In the genomic region with DNA sequence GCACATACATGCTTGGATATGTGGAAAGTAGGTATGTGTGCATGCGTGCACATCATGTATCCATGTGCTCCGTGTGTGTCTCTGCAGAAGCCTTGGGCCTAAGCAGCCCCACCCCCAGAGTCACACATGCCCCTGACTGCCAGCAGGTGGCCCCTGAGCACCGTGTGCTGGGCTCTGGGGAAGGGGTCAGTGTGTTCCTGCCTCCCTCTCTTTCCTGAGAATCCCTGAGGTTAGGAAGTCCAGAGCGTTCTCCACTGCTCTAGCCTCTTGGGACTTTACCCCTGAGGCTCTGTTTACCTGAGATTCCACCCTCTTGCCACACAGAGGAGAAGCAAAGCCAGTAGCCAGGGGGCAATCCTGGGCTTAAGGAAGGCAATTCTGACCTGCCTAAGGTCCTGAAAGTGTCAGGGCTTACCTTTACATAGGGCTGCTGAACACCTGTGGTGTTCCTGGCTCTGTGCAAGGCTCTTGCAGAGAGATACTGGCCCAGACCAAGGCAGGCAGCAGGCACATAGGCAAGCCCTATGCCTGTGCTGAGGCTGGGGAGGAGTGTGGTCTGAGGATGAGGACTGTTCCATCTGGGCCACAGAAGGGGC, we compare ENCODE assay signal across 8 cellular contexts.
DNase-seq lines count a peak whose midpoint lies in the region; ATAC-seq and TF ChIP-seq lines count a peak whose summit lies in the region.

No MANE protein-coding gene starts in this region.

- H3K27ac ChIP-seq in PC-3 (ENCODE audit: low read length) (no peak overlapping the region), osteoblast (ENCODE audit: low read depth, low read length) (no peak overlapping the region)

- POLR2A ChIA-PET in PC-3 (lab: Charles Lee; ENCODE audit: unreplicated experiment): no interaction called here

- H3K9me2 ChIP-seq in PC-3 (replicated peaks; ENCODE audit: low read length): no peaks in the 10 kb centered on the region

- CTCF ChIA-PET in PC-3 (lab: Charles Lee): no interaction called here

- no peaks in the 10 kb centered on the region for H3K27me3 ChIP-seq in PC-3 (ENCODE audit: low read length)
- H3K27me3 ChIP-seq in osteoblast (ENCODE audit: insufficient read depth, low read length): no peaks in the 10 kb centered on the region

- H3K36me3 ChIP-seq in PC-3 (ENCODE audit: low read depth, low read length): no peaks in the 10 kb centered on the region
- H3K36me3 ChIP-seq in osteoblast (ENCODE audit: insufficient read depth, low read length): no peaks in the 10 kb centered on the region

- H4K20me1 ChIP-seq in PC-3 (ENCODE audit: low read length) (no peaks in the 10 kb centered on the region), osteoblast (ENCODE audit: insufficient read depth, low read length) (no peaks in the 10 kb centered on the region)

- peak; percentile 48 for TF ChIP-seq CTCF in AG10803 (conservative IDR thresholded peaks at IDR 0.05; ENCODE audit: low read length)
- peak; percentile 85 for TF ChIP-seq CTCF in PC-3 (conservative IDR thresholded peaks at IDR 0.05; ENCODE audit: low read depth, low read length)
- peak; percentile 40 for TF ChIP-seq CTCF in fibroblast of mammary gland (conservative IDR thresholded peaks at IDR 0.05; ENCODE audit: control insufficient read depth, insufficient read depth, low read depth, low read length)
- peak; percentile 59 for TF ChIP-seq CTCF in osteoblast (IDR thresholded peaks at IDR 0.05; ENCODE audit: extremely low read depth, low read depth, low read length)

- intact Hi-C loops in PC-3 (cut with micrococcal nuclease): loop anchor here (1.0 to 5.0 kb wide), 2 partner anchors 961 to 1271 kb away; no protein-coding TSS in a partner anchor

- DNase-seq in AG10803 (ENCODE audit: low read depth) (peak; percentile 17), PC-3 (peak; percentile 67), fibroblast of mammary gland (ENCODE audit: low read depth) (peak; percentile 25), osteoblast (ENCODE audit: insufficient read length, low spot score, missing footprints) (peak; percentile 74), CD1c-positive myeloid dendritic cell (ENCODE audit: extremely low spot score) (no peak), activated gamma-delta T cell treated with Interleukin-2 at 50 U/mL for 16 hours (no peak)

- no TSS peak for BruUV-seq in PC-3 (replicated peaks; lab: Mats Ljungman, UMichigan)

- H2AFZ ChIP-seq in PC-3 (ENCODE audit: low read length) (no peak overlapping the region), osteoblast (ENCODE audit: low read length) (no peak overlapping the region)

- H3K4me2 ChIP-seq in PC-3 (ENCODE audit: low read length): no peak overlapping the region
- H3K4me2 ChIP-seq in osteoblast (ENCODE audit: insufficient read depth, low read length): no peak overlapping the region

- peak; percentile 90 for ATAC-seq in GM18511 (IDR thresholded peaks at IDR 0.05; ENCODE audit: unreplicated experiment)
- ATAC-seq in HG03139 (IDR thresholded peaks at IDR 0.05; ENCODE audit: unreplicated experiment): peak; percentile 56
- peak; percentile 94 for ATAC-seq in PC-3

- H3K4me3 ChIP-seq in AG10803 (ENCODE audit: low read length): no peak overlapping the region
- H3K4me3 ChIP-seq in PC-3 (ENCODE audit: low read length): no peak overlapping the region
- H3K4me3 ChIP-seq in fibroblast of mammary gland (ENCODE audit: control insufficient read depth, low read depth, low read length): no peak overlapping the region
- no peak overlapping the region for H3K4me3 ChIP-seq in osteoblast (ENCODE audit: insufficient read depth, low read length)

- H3K9ac ChIP-seq in PC-3 (ENCODE audit: low read length): no peak overlapping the region

- H3K79me2 ChIP-seq in PC-3 (ENCODE audit: low read length): no peaks in the 10 kb centered on the region
- H3K79me2 ChIP-seq in osteoblast (ENCODE audit: insufficient read depth, low read length): no peaks in the 10 kb centered on the region

- H3F3A ChIP-seq in PC-3 (ENCODE audit: low read length, unreplicated experiment): no peaks in the 10 kb centered on the region

- H3K9me3 ChIP-seq in PC-3 (ENCODE audit: low read length) (no peaks in the 10 kb centered on the region), osteoblast (ENCODE audit: low read depth, low read length) (no peaks in the 10 kb centered on the region)

- no peaks in the 10 kb centered on the region for H3K4me1 ChIP-seq in PC-3 (ENCODE audit: insufficient read depth, low read length)
- H3K4me1 ChIP-seq in osteoblast (ENCODE audit: insufficient read depth, low read length): no peaks in the 10 kb centered on the region

Comparison
In these comparisons a context has a peak if more than half of its experiments do, and no peak if none do; other contexts are left out.
1. DNase-seq: peak in AG10803 (single experiment), PC-3 (single experiment), fibroblast of mammary gland (single experiment) and osteoblast (single experiment); none in CD1c-positive myeloid dendritic cell (single experiment) and activated gamma-delta T cell treated with Interleukin-2 at 50 U/mL for 16 hours (single experiment).
2. Peak in every context shown above with its lines, with median percentiles within 50 percentile points of each other: CTCF ChIP-seq and ATAC-seq.